Comparison of ENCODE assay signal across 1 cellular context in the genomic region with DNA sequence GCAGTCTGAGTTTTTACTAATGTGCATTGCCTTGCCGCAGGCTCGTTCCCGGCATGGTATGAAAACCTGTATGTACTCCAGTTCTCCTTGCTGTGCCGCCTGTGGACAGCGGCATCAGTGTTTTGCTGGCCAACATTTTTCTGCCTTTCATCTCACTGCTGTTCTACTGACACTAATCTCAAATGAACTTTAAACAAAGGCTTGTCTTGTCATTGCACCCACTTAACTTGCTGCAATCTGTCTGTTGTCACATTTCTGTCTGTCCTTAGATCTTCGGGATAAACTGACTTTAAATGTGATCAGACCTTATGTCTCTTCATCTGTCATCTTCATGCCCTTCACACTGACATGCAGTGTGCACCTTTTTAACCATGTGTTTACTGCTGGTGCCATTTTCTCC.
TF ChIP-seq lines count a peak whose summit lies in the region.

No MANE protein-coding gene starts in this region.

TF ChIP-seq in HepG2, 621 proteins besides CTCF, POLR2A, EP300 and RAD21 (continued from another document and continues in another):
- TF ChIP-seq TCF7L2 (IDR thresholded peaks at IDR 0.05; ENCODE audit: low read depth, low read length) (0 out of 2 replicates have a peak, but pooled peaks have one; percentile 18), MEIS2 (CRISPR knock-in tag; IDR thresholded peaks at IDR 0.05) (peak; percentile 46; the same call in 1 of the 2 replicates), SOX5 (CRISPR knock-in tag; IDR thresholded peaks at IDR 0.05; ENCODE audit: borderline replicate concordance) (peak; percentile 75; the same call in 1 of the 2 replicates), CC2D1A (CRISPR knock-in tag; IDR thresholded peaks at IDR 0.05) (no peak), PHF21A (CRISPR knock-in tag; IDR thresholded peaks at IDR 0.05) (no peak), ARHGAP35 (CRISPR knock-in tag; IDR thresholded peaks at IDR 0.05; ENCODE audit: borderline replicate concordance) (no peak), NFIC (IDR thresholded peaks at IDR 0.05; ENCODE audit: low read length) (no peak), SNRNP70 (IDR thresholded peaks at IDR 0.05; ENCODE audit: low read depth, low read length) (no peak), ZNF337 (CRISPR knock-in tag; IDR thresholded peaks at IDR 0.05; ENCODE audit: borderline replicate concordance, low read depth) (no peak), MBD4 (IDR thresholded peaks at IDR 0.05; ENCODE audit: borderline replicate concordance, low read length) (no peak), CENPT (CRISPR knock-in tag; IDR thresholded peaks at IDR 0.05; ENCODE audit: low read depth) (no peak), RXRB (CRISPR knock-in tag; IDR thresholded peaks at IDR 0.05; ENCODE audit: borderline replicate concordance) (peak; percentile 29; the same call in 1 of the 2 replicates), ZSCAN12 (CRISPR knock-in tag; IDR thresholded peaks at IDR 0.05) (no peak), ZNF24 (IDR thresholded peaks at IDR 0.05) (no peak), RBAK (CRISPR knock-in tag; IDR thresholded peaks at IDR 0.05) (no peak), SMARCC2 (IDR thresholded peaks at IDR 0.05) (no peak), ISX (CRISPR knock-in tag; conservative IDR thresholded peaks at IDR 0.05) (no peak), TCF7 (IDR thresholded peaks at IDR 0.05; ENCODE audit: low read depth) (peak; percentile 58), KMT2A (CRISPR knock-in tag; IDR thresholded peaks at IDR 0.05) (no peak), RARA (CRISPR knock-in tag; IDR thresholded peaks at IDR 0.05) (peak; percentile 44), SAP130 (CRISPR knock-in tag; IDR thresholded peaks at IDR 0.05; ENCODE audit: low read depth) (peak; percentile 52), PHF20 (CRISPR knock-in tag; IDR thresholded peaks at IDR 0.05) (no peak), KLF13 (CRISPR knock-in tag; IDR thresholded peaks at IDR 0.05) (no peak)
- TF ChIP-seq, protein P1, sequence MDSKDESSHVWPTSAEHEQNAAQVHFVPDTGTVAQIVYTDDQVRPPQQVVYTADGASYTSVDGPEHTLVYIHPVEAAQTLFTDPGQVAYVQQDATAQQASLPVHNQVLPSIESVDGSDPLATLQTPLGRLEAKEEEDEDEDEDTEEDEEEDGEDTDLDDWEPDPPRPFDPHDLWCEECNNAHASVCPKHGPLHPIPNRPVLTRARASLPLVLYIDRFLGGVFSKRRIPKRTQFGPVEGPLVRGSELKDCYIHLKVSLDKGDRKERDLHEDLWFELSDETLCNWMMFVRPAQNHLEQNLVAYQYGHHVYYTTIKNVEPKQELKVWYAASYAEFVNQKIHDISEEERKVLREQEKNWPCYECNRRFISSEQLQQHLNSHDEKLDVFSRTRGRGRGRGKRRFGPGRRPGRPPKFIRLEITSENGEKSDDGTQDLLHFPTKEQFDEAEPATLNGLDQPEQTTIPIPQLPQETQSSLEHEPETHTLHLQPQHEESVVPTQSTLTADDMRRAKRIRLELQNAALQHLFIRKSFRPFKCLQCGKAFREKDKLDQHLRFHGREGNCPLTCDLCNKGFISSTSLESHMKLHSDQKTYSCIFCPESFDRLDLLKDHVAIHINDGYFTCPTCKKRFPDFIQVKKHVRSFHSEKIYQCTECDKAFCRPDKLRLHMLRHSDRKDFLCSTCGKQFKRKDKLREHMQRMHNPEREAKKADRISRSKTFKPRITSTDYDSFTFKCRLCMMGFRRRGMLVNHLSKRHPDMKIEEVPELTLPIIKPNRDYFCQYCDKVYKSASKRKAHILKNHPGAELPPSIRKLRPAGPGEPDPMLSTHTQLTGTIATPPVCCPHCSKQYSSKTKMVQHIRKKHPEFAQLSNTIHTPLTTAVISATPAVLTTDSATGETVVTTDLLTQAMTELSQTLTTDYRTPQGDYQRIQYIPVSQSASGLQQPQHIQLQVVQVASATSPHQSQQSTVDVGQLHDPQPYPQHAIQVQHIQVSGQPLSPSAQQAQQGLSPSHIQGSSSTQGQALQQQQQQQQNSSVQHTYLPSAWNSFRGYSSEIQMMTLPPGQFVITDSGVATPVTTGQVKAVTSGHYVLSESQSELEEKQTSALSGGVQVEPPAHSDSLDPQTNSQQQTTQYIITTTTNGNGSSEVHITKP (CRISPR knock-in tag; IDR thresholded peaks at IDR 0.05; ENCODE audit: low read depth), result no peak
- TF ChIP-seq, protein P2, sequence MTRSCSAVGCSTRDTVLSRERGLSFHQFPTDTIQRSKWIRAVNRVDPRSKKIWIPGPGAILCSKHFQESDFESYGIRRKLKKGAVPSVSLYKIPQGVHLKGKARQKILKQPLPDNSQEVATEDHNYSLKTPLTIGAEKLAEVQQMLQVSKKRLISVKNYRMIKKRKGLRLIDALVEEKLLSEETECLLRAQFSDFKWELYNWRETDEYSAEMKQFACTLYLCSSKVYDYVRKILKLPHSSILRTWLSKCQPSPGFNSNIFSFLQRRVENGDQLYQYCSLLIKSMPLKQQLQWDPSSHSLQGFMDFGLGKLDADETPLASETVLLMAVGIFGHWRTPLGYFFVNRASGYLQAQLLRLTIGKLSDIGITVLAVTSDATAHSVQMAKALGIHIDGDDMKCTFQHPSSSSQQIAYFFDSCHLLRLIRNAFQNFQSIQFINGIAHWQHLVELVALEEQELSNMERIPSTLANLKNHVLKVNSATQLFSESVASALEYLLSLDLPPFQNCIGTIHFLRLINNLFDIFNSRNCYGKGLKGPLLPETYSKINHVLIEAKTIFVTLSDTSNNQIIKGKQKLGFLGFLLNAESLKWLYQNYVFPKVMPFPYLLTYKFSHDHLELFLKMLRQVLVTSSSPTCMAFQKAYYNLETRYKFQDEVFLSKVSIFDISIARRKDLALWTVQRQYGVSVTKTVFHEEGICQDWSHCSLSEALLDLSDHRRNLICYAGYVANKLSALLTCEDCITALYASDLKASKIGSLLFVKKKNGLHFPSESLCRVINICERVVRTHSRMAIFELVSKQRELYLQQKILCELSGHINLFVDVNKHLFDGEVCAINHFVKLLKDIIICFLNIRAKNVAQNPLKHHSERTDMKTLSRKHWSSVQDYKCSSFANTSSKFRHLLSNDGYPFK (CRISPR knock-in tag; IDR thresholded peaks at IDR 0.05; ENCODE audit: borderline replicate concordance), result no peak
- TF ChIP-seq, protein P3, sequence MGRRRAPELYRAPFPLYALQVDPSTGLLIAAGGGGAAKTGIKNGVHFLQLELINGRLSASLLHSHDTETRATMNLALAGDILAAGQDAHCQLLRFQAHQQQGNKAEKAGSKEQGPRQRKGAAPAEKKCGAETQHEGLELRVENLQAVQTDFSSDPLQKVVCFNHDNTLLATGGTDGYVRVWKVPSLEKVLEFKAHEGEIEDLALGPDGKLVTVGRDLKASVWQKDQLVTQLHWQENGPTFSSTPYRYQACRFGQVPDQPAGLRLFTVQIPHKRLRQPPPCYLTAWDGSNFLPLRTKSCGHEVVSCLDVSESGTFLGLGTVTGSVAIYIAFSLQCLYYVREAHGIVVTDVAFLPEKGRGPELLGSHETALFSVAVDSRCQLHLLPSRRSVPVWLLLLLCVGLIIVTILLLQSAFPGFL (CRISPR knock-in tag; IDR thresholded peaks at IDR 0.05), result no peak
- TF ChIP-seq, protein P4, sequence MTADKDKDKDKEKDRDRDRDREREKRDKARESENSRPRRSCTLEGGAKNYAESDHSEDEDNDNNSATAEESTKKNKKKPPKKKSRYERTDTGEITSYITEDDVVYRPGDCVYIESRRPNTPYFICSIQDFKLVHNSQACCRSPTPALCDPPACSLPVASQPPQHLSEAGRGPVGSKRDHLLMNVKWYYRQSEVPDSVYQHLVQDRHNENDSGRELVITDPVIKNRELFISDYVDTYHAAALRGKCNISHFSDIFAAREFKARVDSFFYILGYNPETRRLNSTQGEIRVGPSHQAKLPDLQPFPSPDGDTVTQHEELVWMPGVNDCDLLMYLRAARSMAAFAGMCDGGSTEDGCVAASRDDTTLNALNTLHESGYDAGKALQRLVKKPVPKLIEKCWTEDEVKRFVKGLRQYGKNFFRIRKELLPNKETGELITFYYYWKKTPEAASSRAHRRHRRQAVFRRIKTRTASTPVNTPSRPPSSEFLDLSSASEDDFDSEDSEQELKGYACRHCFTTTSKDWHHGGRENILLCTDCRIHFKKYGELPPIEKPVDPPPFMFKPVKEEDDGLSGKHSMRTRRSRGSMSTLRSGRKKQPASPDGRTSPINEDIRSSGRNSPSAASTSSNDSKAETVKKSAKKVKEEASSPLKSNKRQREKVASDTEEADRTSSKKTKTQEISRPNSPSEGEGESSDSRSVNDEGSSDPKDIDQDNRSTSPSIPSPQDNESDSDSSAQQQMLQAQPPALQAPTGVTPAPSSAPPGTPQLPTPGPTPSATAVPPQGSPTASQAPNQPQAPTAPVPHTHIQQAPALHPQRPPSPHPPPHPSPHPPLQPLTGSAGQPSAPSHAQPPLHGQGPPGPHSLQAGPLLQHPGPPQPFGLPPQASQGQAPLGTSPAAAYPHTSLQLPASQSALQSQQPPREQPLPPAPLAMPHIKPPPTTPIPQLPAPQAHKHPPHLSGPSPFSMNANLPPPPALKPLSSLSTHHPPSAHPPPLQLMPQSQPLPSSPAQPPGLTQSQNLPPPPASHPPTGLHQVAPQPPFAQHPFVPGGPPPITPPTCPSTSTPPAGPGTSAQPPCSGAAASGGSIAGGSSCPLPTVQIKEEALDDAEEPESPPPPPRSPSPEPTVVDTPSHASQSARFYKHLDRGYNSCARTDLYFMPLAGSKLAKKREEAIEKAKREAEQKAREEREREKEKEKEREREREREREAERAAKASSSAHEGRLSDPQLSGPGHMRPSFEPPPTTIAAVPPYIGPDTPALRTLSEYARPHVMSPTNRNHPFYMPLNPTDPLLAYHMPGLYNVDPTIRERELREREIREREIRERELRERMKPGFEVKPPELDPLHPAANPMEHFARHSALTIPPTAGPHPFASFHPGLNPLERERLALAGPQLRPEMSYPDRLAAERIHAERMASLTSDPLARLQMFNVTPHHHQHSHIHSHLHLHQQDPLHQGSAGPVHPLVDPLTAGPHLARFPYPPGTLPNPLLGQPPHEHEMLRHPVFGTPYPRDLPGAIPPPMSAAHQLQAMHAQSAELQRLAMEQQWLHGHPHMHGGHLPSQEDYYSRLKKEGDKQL (CRISPR knock-in tag; IDR thresholded peaks at IDR 0.05; ENCODE audit: low read depth), result peak; percentile 29; the same call in 1 of the 2 replicates
- TF ChIP-seq, protein P5, sequence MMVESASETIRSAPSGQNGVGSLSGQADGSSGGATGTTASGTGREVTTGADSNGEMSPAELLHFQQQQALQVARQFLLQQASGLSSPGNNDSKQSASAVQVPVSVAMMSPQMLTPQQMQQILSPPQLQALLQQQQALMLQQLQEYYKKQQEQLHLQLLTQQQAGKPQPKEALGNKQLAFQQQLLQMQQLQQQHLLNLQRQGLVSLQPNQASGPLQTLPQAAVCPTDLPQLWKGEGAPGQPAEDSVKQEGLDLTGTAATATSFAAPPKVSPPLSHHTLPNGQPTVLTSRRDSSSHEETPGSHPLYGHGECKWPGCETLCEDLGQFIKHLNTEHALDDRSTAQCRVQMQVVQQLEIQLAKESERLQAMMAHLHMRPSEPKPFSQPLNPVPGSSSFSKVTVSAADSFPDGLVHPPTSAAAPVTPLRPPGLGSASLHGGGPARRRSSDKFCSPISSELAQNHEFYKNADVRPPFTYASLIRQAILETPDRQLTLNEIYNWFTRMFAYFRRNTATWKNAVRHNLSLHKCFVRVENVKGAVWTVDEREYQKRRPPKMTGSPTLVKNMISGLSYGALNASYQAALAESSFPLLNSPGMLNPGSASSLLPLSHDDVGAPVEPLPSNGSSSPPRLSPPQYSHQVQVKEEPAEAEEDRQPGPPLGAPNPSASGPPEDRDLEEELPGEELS (CRISPR knock-in tag; IDR thresholded peaks at IDR 0.05), result no peak
- TF ChIP-seq, protein P6, sequence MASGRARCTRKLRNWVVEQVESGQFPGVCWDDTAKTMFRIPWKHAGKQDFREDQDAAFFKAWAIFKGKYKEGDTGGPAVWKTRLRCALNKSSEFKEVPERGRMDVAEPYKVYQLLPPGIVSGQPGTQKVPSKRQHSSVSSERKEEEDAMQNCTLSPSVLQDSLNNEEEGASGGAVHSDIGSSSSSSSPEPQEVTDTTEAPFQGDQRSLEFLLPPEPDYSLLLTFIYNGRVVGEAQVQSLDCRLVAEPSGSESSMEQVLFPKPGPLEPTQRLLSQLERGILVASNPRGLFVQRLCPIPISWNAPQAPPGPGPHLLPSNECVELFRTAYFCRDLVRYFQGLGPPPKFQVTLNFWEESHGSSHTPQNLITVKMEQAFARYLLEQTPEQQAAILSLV (CRISPR knock-in tag; IDR thresholded peaks at IDR 0.05; ENCODE audit: borderline replicate concordance), result no peak
- TF ChIP-seq, protein P7, sequence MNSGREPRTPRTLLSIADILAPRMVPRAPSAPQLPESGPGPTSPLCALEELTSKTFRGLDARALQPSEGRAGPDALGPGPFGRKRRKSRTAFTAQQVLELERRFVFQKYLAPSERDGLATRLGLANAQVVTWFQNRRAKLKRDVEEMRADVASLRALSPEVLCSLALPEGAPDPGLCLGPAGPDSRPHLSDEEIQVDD (CRISPR knock-in tag; IDR thresholded peaks at IDR 0.05; ENCODE audit: borderline replicate concordance), result no peak
- TF ChIP-seq, protein P8, sequence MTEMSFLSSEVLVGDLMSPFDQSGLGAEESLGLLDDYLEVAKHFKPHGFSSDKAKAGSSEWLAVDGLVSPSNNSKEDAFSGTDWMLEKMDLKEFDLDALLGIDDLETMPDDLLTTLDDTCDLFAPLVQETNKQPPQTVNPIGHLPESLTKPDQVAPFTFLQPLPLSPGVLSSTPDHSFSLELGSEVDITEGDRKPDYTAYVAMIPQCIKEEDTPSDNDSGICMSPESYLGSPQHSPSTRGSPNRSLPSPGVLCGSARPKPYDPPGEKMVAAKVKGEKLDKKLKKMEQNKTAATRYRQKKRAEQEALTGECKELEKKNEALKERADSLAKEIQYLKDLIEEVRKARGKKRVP (CRISPR knock-in tag; IDR thresholded peaks at IDR 0.05), result no peak
- TF ChIP-seq, protein P9, sequence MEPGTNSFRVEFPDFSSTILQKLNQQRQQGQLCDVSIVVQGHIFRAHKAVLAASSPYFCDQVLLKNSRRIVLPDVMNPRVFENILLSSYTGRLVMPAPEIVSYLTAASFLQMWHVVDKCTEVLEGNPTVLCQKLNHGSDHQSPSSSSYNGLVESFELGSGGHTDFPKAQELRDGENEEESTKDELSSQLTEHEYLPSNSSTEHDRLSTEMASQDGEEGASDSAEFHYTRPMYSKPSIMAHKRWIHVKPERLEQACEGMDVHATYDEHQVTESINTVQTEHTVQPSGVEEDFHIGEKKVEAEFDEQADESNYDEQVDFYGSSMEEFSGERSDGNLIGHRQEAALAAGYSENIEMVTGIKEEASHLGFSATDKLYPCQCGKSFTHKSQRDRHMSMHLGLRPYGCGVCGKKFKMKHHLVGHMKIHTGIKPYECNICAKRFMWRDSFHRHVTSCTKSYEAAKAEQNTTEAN (CRISPR knock-in tag; conservative IDR thresholded peaks at IDR 0.05), result no peak
- TF ChIP-seq, protein P10, sequence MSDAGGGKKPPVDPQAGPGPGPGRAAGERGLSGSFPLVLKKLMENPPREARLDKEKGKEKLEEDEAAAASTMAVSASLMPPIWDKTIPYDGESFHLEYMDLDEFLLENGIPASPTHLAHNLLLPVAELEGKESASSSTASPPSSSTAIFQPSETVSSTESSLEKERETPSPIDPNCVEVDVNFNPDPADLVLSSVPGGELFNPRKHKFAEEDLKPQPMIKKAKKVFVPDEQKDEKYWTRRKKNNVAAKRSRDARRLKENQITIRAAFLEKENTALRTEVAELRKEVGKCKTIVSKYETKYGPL (CRISPR knock-in tag; IDR thresholded peaks at IDR 0.05), result no peak
- TF ChIP-seq, protein P11, sequence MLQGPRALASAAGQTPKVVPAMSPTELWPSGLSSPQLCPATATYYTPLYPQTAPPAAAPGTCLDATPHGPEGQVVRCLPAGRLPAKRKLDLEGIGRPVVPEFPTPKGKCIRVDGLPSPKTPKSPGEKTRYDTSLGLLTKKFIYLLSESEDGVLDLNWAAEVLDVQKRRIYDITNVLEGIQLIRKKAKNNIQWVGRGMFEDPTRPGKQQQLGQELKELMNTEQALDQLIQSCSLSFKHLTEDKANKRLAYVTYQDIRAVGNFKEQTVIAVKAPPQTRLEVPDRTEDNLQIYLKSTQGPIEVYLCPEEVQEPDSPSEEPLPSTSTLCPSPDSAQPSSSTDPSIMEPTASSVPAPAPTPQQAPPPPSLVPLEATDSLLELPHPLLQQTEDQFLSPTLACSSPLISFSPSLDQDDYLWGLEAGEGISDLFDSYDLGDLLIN (CRISPR knock-in tag; IDR thresholded peaks at IDR 0.05; ENCODE audit: borderline replicate concordance), result no peak
